In genomic region chr13:113327391-113327765, GRCh38 we compare ENCODE assay signal across 1 cellular context.
TF ChIP-seq lines count a peak whose summit lies in the region.

No MANE protein-coding gene starts in this region.

TF ChIP-seq in GM23338, 12 proteins besides CTCF, POLR2A, EP300 and RAD21 (continued from another document):
- no peak for TF ChIP-seq ZNF462 (CRISPR knock-in tag; IDR thresholded peaks at IDR 0.05)
